8 cellular contexts compared by ENCODE assay signal in the genomic region with DNA sequence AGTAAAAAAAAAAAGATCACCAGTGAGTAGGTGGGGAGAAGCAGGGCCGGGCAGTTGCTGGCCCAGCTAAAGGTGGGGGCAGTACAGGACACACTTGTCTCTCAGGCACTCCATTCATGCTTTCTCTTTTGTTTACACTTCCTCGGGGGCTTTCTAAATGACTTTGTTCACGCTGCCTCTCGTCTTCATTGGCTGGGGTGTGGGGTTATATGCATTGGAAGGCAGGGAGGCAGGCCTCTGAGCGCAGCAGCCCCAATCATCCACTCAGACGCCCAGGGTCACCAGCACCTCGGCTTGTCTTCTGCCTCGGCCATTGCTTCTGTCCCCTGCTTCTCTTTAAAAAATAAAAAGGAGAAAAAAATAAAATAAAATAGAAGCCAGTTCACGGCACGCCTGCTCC. TPM values are rescaled to one million over a fixed set of nuclear protein-coding genes. Genes with fewer than 3 reads are reported as not detected.
A peak's percentile ranks its signal among the peaks of the same experiment; 100 is the strongest.
DNase-seq lines count a peak whose midpoint lies in the region; ATAC-seq and TF ChIP-seq lines count a peak whose summit lies in the region.

No MANE protein-coding gene starts in this region.

- peak overlapping the region; percentile 64 for H3K4me3 ChIP-seq in Panc1 (ENCODE audit: low read depth in 2 of 2, low read length in 2 of 2)
- H3K4me3 ChIP-seq in mesodermal cell (ENCODE audit: extremely low read depth, insufficient read depth, low read length, poor library complexity, severe bottlenecking) = peak overlapping the region; percentile 66
- peak overlapping the region; percentile 83 for H3K4me3 ChIP-seq in suprapubic skin

- POLR2A ChIA-PET in Panc1 (lab: Charles Lee) = no interaction called here

- H3K36me3 ChIP-seq in Panc1 (ENCODE audit: control insufficient read depth, insufficient read depth, low read length) = no peaks in the 10 kb centered on the region; the same call in 1 of the 2 replicates
- no peaks in the 10 kb centered on the region for H3K36me3 ChIP-seq in mesodermal cell (ENCODE audit: control insufficient read depth, insufficient read depth, low read length)
- no peaks in the 10 kb centered on the region for H3K36me3 ChIP-seq in suprapubic skin

- BruUV-seq in Panc1 (replicated peaks; lab: Mats Ljungman, UMichigan) = TSS peak; percentile 92

- ATAC-seq in HG03039 (IDR thresholded peaks at IDR 0.05; ENCODE audit: unreplicated experiment) = peak; percentile 41
- no peak for ATAC-seq in Panc1

- WGBS in mesodermal cell (ENCODE audit: insufficient coverage in 2 of 2), 2 experiments = 5 to 11% methylated on average over 3 to 4 of the region's 10 CpGs
- under 1% methylated on average over 10 of the region's 10 CpGs for WGBS in suprapubic skin

- TF ChIP-seq EP300 in suprapubic skin (IDR thresholded peaks at IDR 0.05) = no peak

- H3K9me3 ChIP-seq in Panc1 (ENCODE audit: control insufficient read depth, insufficient read depth, low read depth, low read length) (no peaks in the 10 kb centered on the region), mesodermal cell (ENCODE audit: control insufficient read depth, low read length) (no peaks in the 10 kb centered on the region), suprapubic skin (no peaks in the 10 kb centered on the region)

- intact Hi-C loops in Panc1 (cut with micrococcal nuclease; ENCODE audit: unreplicated experiment) = loop anchor here (5.0 kb wide), 1 partner anchor 74 kb away; no protein-coding TSS in a partner anchor

- DNase-seq in activated T-cell treated with anti-CD3 and anti-CD28 coated beads for 24 hours (ENCODE audit: low read depth) = peak; percentile 30
- no peak for DNase-seq in activated T-cell treated with anti-CD3 and anti-CD28 coated beads for 4 hours
- no peak for DNase-seq in Panc1 (ENCODE audit: low read depth, low spot score)
- DNase-seq in chondrocyte (ENCODE audit: low spot score) = no peak
- DNase-seq in suprapubic skin (ENCODE audit: low spot score in 2 of 2) = no peak
- no peak for DNase-seq in NCI-H1930 (lab: John Stamatoyannopoulos, UW)

- H3K9me3 Mint-ChIP-seq in chondrocyte (ENCODE audit: low read depth) = no peaks in the 10 kb centered on the region

- H3K4me3 Mint-ChIP-seq in chondrocyte (ENCODE audit: unreplicated experiment) = peak overlapping the region; percentile 80

- H3K27ac ChIP-seq in Panc1 (ENCODE audit: low read length) (peak overlapping the region; percentile 31), mesodermal cell (ENCODE audit: low read depth, low read length, severe bottlenecking) (peak overlapping the region; percentile 49), suprapubic skin (peak overlapping the region; percentile 93)

- H3K4me1 Mint-ChIP-seq in chondrocyte (ENCODE audit: low read depth) = peaks cover 71% of the 10 kb centered on the region

- H3K27me3 ChIP-seq in Panc1 (ENCODE audit: control insufficient read depth, insufficient read depth, low read length) (no peaks in the 10 kb centered on the region), suprapubic skin (no peaks in the 10 kb centered on the region)

- in situ Hi-C loops in Panc1 (cut with HindIII; ENCODE audit: low pct_unique_long_range_greater_than_20kb, low sequenced_read_pairs) = no loop called here

- peak overlapping the region; percentile 97 for H3K27ac Mint-ChIP-seq in chondrocyte (ENCODE audit: unreplicated experiment)

- CTCF ChIA-PET in Panc1 (lab: Charles Lee) = interaction anchor here (0.5 to 2.7 kb wide), 3 partner anchors 60 to 271 kb away, joined by 3 to 54 read pairs (median 4); no protein-coding TSS in a partner anchor

- peaks cover 6% of the 10 kb centered on the region for H3K36me3 Mint-ChIP-seq in chondrocyte (ENCODE audit: low read depth)

- TF ChIP-seq CTCF in Panc1 (IDR thresholded peaks at IDR 0.05) (no peak), chondrocyte (IDR thresholded peaks at IDR 0.05) (no peak), suprapubic skin (IDR thresholded peaks at IDR 0.05) (no peak)

- TF ChIP-seq POLR2A in suprapubic skin (IDR thresholded peaks at IDR 0.05) = no peak

- no peaks in the 10 kb centered on the region for H3K27me3 Mint-ChIP-seq in chondrocyte (ENCODE audit: low read depth)

- H3K4me1 ChIP-seq in Panc1 (ENCODE audit: control insufficient read depth, insufficient read depth, low read length) (peaks cover 17% of the 10 kb centered on the region), mesodermal cell (ENCODE audit: control insufficient read depth, insufficient read depth, low read length, poor library complexity, severe bottlenecking) (peaks cover 26% of the 10 kb centered on the region), suprapubic skin (peaks cover 57% of the 10 kb centered on the region)

RNA-seq across cellular contexts. Expression of a gene that starts 0.4 kb away (rescaled TPM):
- total RNA-seq in Panc1 (2021; ENCODE audit: unreplicated experiment) = 9.6 TPM
- polyA plus RNA-seq in Panc1 (2012; ENCODE audit: insufficient read length) = 4.9 TPM
- total RNA-seq in chondrocyte = 200 to 223 TPM (median 222 TPM) in 3 replicates
- polyA plus RNA-seq in mesodermal cell (2013, experiment 1 of 2) = 3.8 TPM
- 3.4 TPM for polyA plus RNA-seq in mesodermal cell (2013, experiment 2 of 2)
- 1 to 10 TPM; 3.3 to 6.4 (median 5.0) TPM for total RNA-seq in suprapubic skin

RNA-seq across cellular contexts. Expression of a gene that starts 4.1 kb away (rescaled TPM):
- total RNA-seq in Panc1 (2021; ENCODE audit: unreplicated experiment) (20.0 TPM), chondrocyte (25.0 to 28.6 TPM (median 28.2 TPM) in 3 replicates), suprapubic skin (10 to 100 TPM; 20.3 to 27.8 (median 22.0) TPM)
- polyA plus RNA-seq in Panc1 (2012; ENCODE audit: insufficient read length) = 28.3 TPM
- 39.2 TPM for polyA plus RNA-seq in mesodermal cell (2013, experiment 1 of 2)
- polyA plus RNA-seq in mesodermal cell (2013, experiment 2 of 2) = 39.2 TPM

Comparison
In these comparisons a context has a peak if more than half of its experiments do, and no peak if none do; other contexts are left out.
1. H3K27ac ChIP-seq: peak in every context shown above with its lines; median percentile 93 in suprapubic skin; 49 in mesodermal cell; 31 in Panc1.
2. RNA of a gene that starts 0.4 kb away (total RNA-seq): 200 to 223 TPM in chondrocyte; 9.6 TPM in Panc1 (single experiment) and 3.3 to 6.4 TPM in suprapubic skin; every median in the first group is over 10 times any median in the second.
3. Peak in every context shown above with its lines, with median percentiles within 50 percentile points of each other: H3K4me3 ChIP-seq.